Comparison of ENCODE assay signal across 18 cellular contexts in genomic region chr3:75218577-75218976, GRCh38.
DNase-seq lines count a peak whose midpoint lies in the region; ATAC-seq, FAIRE-seq and TF ChIP-seq lines count a peak whose summit lies in the region.
"Had no signal": no experiment of that assay in that cellular context is flagged by ENCODE, and none has a peak within 500 bp of the region (broad histone marks: within the 10 kb centered on the region; RNA-seq: fewer than 3 reads in every experiment).

No MANE protein-coding gene starts in this region.

- H4K20me1 ChIP-seq in GM23338 (replicated peaks; ENCODE audit: insufficient read depth) (no peaks in the 10 kb centered on the region), OCI-LY3 (ENCODE audit: insufficient read depth, low read length) (no peaks in the 10 kb centered on the region)

- TF ChIP-seq EP300 in Ishikawa (IDR thresholded peaks at IDR 0.05; ENCODE audit: borderline replicate concordance), result no peak

- no peaks in the 10 kb centered on the region for H3K9me3 ChIP-seq in OCI-LY3 (ENCODE audit: insufficient read depth, low read length)
- H3K9me3 ChIP-seq: HAP-1 had no signal

- H3K36me3 ChIP-seq in GM23338 (ENCODE audit: insufficient read depth) (no peaks in the 10 kb centered on the region), OCI-LY3 (replicated peaks; ENCODE audit: low read depth, low read length) (no peaks in the 10 kb centered on the region)
- H3K36me3 ChIP-seq: HAP-1 had no signal

- H3K4me3 ChIP-seq in GM23338 (no peak overlapping the region), OCI-LY3 (ENCODE audit: low read length) (no peak overlapping the region)
- H3K4me3 ChIP-seq: GM12878, GM23248, HAP-1 had no signal

- DNase-seq in GM23338 (ENCODE audit: low spot score), result peak; percentile 6
- no peak for DNase-seq in foreskin keratinocyte
- DNase-seq in GM19239 (ENCODE audit: insufficient read length, low spot score), result no peak
- DNase-seq in SIG-M5 treated with dmso at 0.1 percent for 504 hours (lab: John Stamatoyannopoulos, UW; ENCODE audit: unreplicated experiment), result no peak
- DNase-seq in RPMI8226, result no peak
- DNase-seq: ACHN; C1 segment of cervical spinal cord; CD4-positive, alpha-beta memory T cell; DMS79; GM23248 had no signal

- H3K9me2 ChIP-seq in GM23338 (ENCODE audit: insufficient read depth), result 0 out of 2 replicates have a peak, but pooled peaks cover 6% of the 10 kb centered on the region

- H3K27ac Mint-ChIP-seq in GM23338, result no peak overlapping the region
- H3K27ac Mint-ChIP-seq: B cell; CD4-positive, alpha-beta memory T cell had no signal

- no peaks in the 10 kb centered on the region for H3K36me3 Mint-ChIP-seq in GM23338 (ENCODE audit: low read depth)
- H3K36me3 Mint-ChIP-seq: CD4-positive, alpha-beta memory T cell had no signal

- no peak overlapping the region for H3K4me2 ChIP-seq in GM23338
- no peak overlapping the region for H3K4me2 ChIP-seq in OCI-LY3 (ENCODE audit: low read length)

- H3K79me2 ChIP-seq in GM23338 (replicated peaks; ENCODE audit: insufficient read depth) (no peaks in the 10 kb centered on the region), OCI-LY3 (ENCODE audit: low read length) (no peaks in the 10 kb centered on the region)

- peak in 1 of 2 experiments; percentile 22; a peak in 2 of 4 replicates for TF ChIP-seq CTCF in GM23338 (conservative IDR thresholded peaks at IDR 0.05; ENCODE audit: low read depth in 2 of 2)
- TF ChIP-seq CTCF in OCI-LY3 (IDR thresholded peaks at IDR 0.05; ENCODE audit: low read depth, low read length), result peak; percentile 18; the same call in 1 of the 2 replicates
- TF ChIP-seq CTCF in foreskin keratinocyte (conservative IDR thresholded peaks at IDR 0.05), result peak; percentile 4

- H3K9me3 Mint-ChIP-seq in GM23338, result no peaks in the 10 kb centered on the region

- H3K27me3 ChIP-seq in GM23338 (ENCODE audit: insufficient read depth), result no peaks in the 10 kb centered on the region
- no peaks in the 10 kb centered on the region for H3K27me3 ChIP-seq in OCI-LY3 (ENCODE audit: low read depth, low read length)
- H3K27me3 ChIP-seq in foreskin keratinocyte, result no peaks in the 10 kb centered on the region

- H3K4me1 ChIP-seq in GM23338 (ENCODE audit: insufficient read depth) (no peaks in the 10 kb centered on the region), OCI-LY3 (ENCODE audit: low read length) (peaks cover 11% of the 10 kb centered on the region), foreskin keratinocyte (no peaks in the 10 kb centered on the region)
- H3K4me1 ChIP-seq: HAP-1 had no signal

- no peaks in the 10 kb centered on the region for H3K27me3 Mint-ChIP-seq in GM23338 (ENCODE audit: insufficient read depth, low read depth, poor library complexity)
- H3K27me3 Mint-ChIP-seq: B cell had no signal

- no peak; the same call in 1 of the 2 replicates for TF ChIP-seq RAD21 in Ishikawa (IDR thresholded peaks at IDR 0.05; ENCODE audit: low read depth)

- H2AFZ ChIP-seq in GM23338 (no peak overlapping the region), OCI-LY3 (ENCODE audit: low read depth, low read length) (no peak overlapping the region)
- H2AFZ ChIP-seq: GM23248 had no signal

- no peak overlapping the region for H3K4me3 Mint-ChIP-seq in GM23338
- H3K4me3 Mint-ChIP-seq: B cell; CD4-positive, alpha-beta memory T cell had no signal

- FAIRE-seq in GM19239 (lab: Jason Lieb, UNC), result no peak
- FAIRE-seq: GM12878, HepG2, HTR-8/SVneo had no signal

- H3K27ac ChIP-seq in GM23338 (ENCODE audit: low read depth) (no peak overlapping the region), OCI-LY3 (ENCODE audit: low read length) (no peak overlapping the region), foreskin keratinocyte (no peak overlapping the region)
- H3K27ac ChIP-seq: GM23248 had no signal

- H3K9ac ChIP-seq in OCI-LY3 (ENCODE audit: low read length), result no peak overlapping the region
- H3K9ac ChIP-seq: GM23248 had no signal

- no peaks in the 10 kb centered on the region; the same call in 2 of the 3 replicates for H3K4me1 Mint-ChIP-seq in GM23338
- H3K4me1 Mint-ChIP-seq: B cell; CD4-positive, alpha-beta memory T cell had no signal

- ATAC-seq in GM23338, result no peak
- no peak for ATAC-seq in foreskin keratinocyte
- no peak for ATAC-seq in GM21360 (IDR thresholded peaks at IDR 0.05; ENCODE audit: unreplicated experiment)
- ATAC-seq: GM12878, HepG2 had no signal

- no peaks in the 10 kb centered on the region for H3F3A ChIP-seq in GM23338 (replicated peaks; ENCODE audit: low read depth)

TF ChIP-seq in GM23338, 12 proteins besides CTCF, POLR2A, EP300 and RAD21 (continues in another document):
- TF ChIP-seq POLR2AphosphoS5 (IDR thresholded peaks at IDR 0.05; ENCODE audit: low read depth), result no peak
- TF ChIP-seq ZNF331 (CRISPR knock-in tag; IDR thresholded peaks at IDR 0.05; ENCODE audit: low read depth), result no peak
- TF ChIP-seq ETS1 (IDR thresholded peaks at IDR 0.05), result no peak
- TF ChIP-seq ZNF114 (CRISPR knock-in tag; IDR thresholded peaks at IDR 0.05), result no peak
- no peak for TF ChIP-seq EZH2phosphoT487 (IDR thresholded peaks at IDR 0.05; ENCODE audit: unreplicated experiment)
- TF ChIP-seq CREB1 (CRISPR knock-in tag; IDR thresholded peaks at IDR 0.05; ENCODE audit: low read depth), result no peak
- TF ChIP-seq STAT1 (IDR thresholded peaks at IDR 0.05; ENCODE audit: unreplicated experiment), result no peak

TF ChIP-seq in Ishikawa, 13 proteins besides CTCF, POLR2A, EP300 and RAD21:
- TF ChIP-seq, protein P1, sequence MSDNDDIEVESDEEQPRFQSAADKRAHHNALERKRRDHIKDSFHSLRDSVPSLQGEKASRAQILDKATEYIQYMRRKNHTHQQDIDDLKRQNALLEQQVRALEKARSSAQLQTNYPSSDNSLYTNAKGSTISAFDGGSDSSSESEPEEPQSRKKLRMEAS (IDR thresholded peaks at IDR 0.05), result no peak
- TF ChIP-seq YY1 (IDR thresholded peaks at IDR 0.05; ENCODE audit: low read depth), result no peak
- no peak for TF ChIP-seq EGR1 (IDR thresholded peaks at IDR 0.05)
- TF ChIP-seq USF1 (IDR thresholded peaks at IDR 0.05), result peak; percentile 42; the same call in 1 of the 2 replicates
- TF ChIP-seq TCF12 (IDR thresholded peaks at IDR 0.05; ENCODE audit: low read depth), result no peak
- TF ChIP-seq TEAD4 (IDR thresholded peaks at IDR 0.05), result no peak
- no peak for TF ChIP-seq CREB1 (IDR thresholded peaks at IDR 0.05; ENCODE audit: low read depth)
